Comparison of ENCODE assay signal across 33 cellular contexts in genomic region chr10:58304099-58304633, GRCh38.
"Had no signal": no experiment of that assay in that cellular context is flagged by ENCODE, and none has a peak within 500 bp of the region (broad histone marks: within the 10 kb centered on the region; RNA-seq: fewer than 3 reads in every experiment).

No MANE protein-coding gene starts in this region.

- H3K27ac Mint-ChIP-seq: activated CD4-positive, alpha-beta memory T cell treated with anti-CD3 and anti-CD28 coated beads for 36 hours; activated CD4-positive, alpha-beta T cell treated with anti-CD3 and anti-CD28 coated beads for 36 hours; activated CD4-positive, alpha-beta T cell treated with anti-CD3 and anti-CD28 coated beads, Interleukin-2, amount 10 ng/mL, durations not matched to agents 24 days and 14 days; activated CD8-positive, alpha-beta memory T cell treated with anti-CD3 and anti-CD28 coated beads, Interleukin-2, amount 10 ng/mL, durations not matched to agents 7 days and 5 days; activated CD8-positive, alpha-beta T cell treated with anti-CD3 and anti-CD28 coated beads, Interleukin-2, amount 10 ng/mL, durations not matched to agents 7 days and 5 days; activated naive CD4-positive, alpha-beta T cell treated with anti-CD3 and anti-CD28 coated beads for 36 hours; activated naive CD4-positive, alpha-beta T cell treated with anti-CD3 and anti-CD28 coated beads, Interleukin-2, amount 50 U/mL, for 24 hours; activated naive CD8-positive, alpha-beta T cell treated with anti-CD3 and anti-CD28 coated beads for 36 hours; activated naive CD8-positive, alpha-beta T cell treated with anti-CD3 and anti-CD28 coated beads, Interleukin-2, amount 50 U/mL, for 24 hours; activated T-helper 1 cell treated with anti-CD3 and anti-CD28 coated beads, Interleukin-12 subunit alpha, Interleukin-12 subunit beta, Interleukin-2, Interleukin-4 antibody, amounts not matched to agents 30 ng/mL and 10 ng/mL and 1 ng/mL, durations not matched to agents 14 hours and 24 hours and 36 hours; activated T-helper 2 cell treated with anti-CD3 and anti-CD28 coated beads, Interferon-gamma antibody, Interleukin-2, Interleukin-4, amounts not matched to agents 10 μg/mL and 5 μg/mL and 100 μg/mL, durations not matched to agents 14 hours and 24 hours and 36 hours; effector memory CD8-positive, alpha-beta T cell had no signal

- H3K4me1 Mint-ChIP-seq: activated CD8-positive, alpha-beta memory T cell treated with anti-CD3 and anti-CD28 coated beads, Interleukin-2, amount 10 ng/mL, durations not matched to agents 7 days and 5 days had no signal

- ATAC-seq: activated CD4-positive, alpha-beta T cell treated with anti-CD3 and anti-CD28 coated beads for 36 hours; activated CD8-positive, alpha-beta memory T cell treated with anti-CD3 and anti-CD28 coated beads, Interleukin-2, amount 10 ng/mL, durations not matched to agents 7 days and 5 days; activated CD8-positive, alpha-beta T cell treated with anti-CD3 and anti-CD28 coated beads, Interleukin-2, amount 10 ng/mL, durations not matched to agents 7 days and 5 days; activated naive CD8-positive, alpha-beta T cell treated with anti-CD3 and anti-CD28 coated beads, Interleukin-2, amount 50 U/mL, for 24 hours; body of pancreas; effector memory CD8-positive, alpha-beta T cell; gastroesophageal sphincter; heart right ventricle had no signal

- H3K27ac ChIP-seq: adrenal gland, body of pancreas, esophagus muscularis mucosa, gastroesophageal sphincter, heart right ventricle had no signal

- H3K9me3 ChIP-seq: adrenal gland, body of pancreas, esophagus muscularis mucosa, gastroesophageal sphincter, heart right ventricle had no signal

- H3K4me3 Mint-ChIP-seq: activated CD4-positive, alpha-beta memory T cell treated with anti-CD3 and anti-CD28 coated beads for 36 hours; activated CD4-positive, alpha-beta T cell treated with anti-CD3 and anti-CD28 coated beads for 36 hours; activated CD4-positive, alpha-beta T cell treated with anti-CD3 and anti-CD28 coated beads, Interleukin-2, amount 10 ng/mL, durations not matched to agents 24 days and 14 days; activated CD8-positive, alpha-beta memory T cell treated with anti-CD3 and anti-CD28 coated beads, Interleukin-2, amount 10 ng/mL, durations not matched to agents 7 days and 5 days; activated CD8-positive, alpha-beta T cell treated with anti-CD3 and anti-CD28 coated beads, Interleukin-2, amount 10 ng/mL, durations not matched to agents 7 days and 5 days; activated naive CD4-positive, alpha-beta T cell treated with anti-CD3 and anti-CD28 coated beads for 36 hours; activated naive CD4-positive, alpha-beta T cell treated with anti-CD3 and anti-CD28 coated beads, Interleukin-2, amount 50 U/mL, for 24 hours; activated naive CD8-positive, alpha-beta T cell treated with anti-CD3 and anti-CD28 coated beads for 36 hours; activated naive CD8-positive, alpha-beta T cell treated with anti-CD3 and anti-CD28 coated beads, Interleukin-2, amount 50 U/mL, for 24 hours; activated T-helper 1 cell treated with anti-CD3 and anti-CD28 coated beads, Interleukin-12 subunit alpha, Interleukin-12 subunit beta, Interleukin-2, Interleukin-4 antibody, amounts not matched to agents 30 ng/mL and 10 ng/mL and 1 ng/mL, durations not matched to agents 14 hours and 24 hours and 36 hours; effector memory CD8-positive, alpha-beta T cell had no signal

- DNase-seq: activated CD4-positive, alpha-beta memory T cell treated with anti-CD3 and anti-CD28 coated beads for 36 hours; activated CD4-positive, alpha-beta T cell treated with anti-CD3 and anti-CD28 coated beads for 36 hours; activated CD4-positive, alpha-beta T cell treated with anti-CD3 and anti-CD28 coated beads, Interleukin-2, amount 10 ng/mL, durations not matched to agents 24 days and 14 days; activated CD4-positive, CD25-positive, alpha-beta regulatory T cell; activated CD4-positive, CD25-positive, alpha-beta regulatory T cell treated with anti-CD3 and anti-CD28 coated beads, Interleukin-2, amount 50 U/mL, for 72 hours; activated CD8-positive, alpha-beta memory T cell treated with anti-CD3 and anti-CD28 coated beads, Interleukin-2, amount 10 ng/mL, durations not matched to agents 7 days and 5 days; activated CD8-positive, alpha-beta memory T cell treated with anti-CD3 and anti-CD28 coated beads, Interleukin-2, amount 50 U/mL, for 4 hours; activated CD8-positive, alpha-beta T cell treated with anti-CD3 and anti-CD28 coated beads, Interleukin-2, amount 10 ng/mL, durations not matched to agents 7 days and 5 days; activated effector memory CD4-positive, alpha-beta T cell treated with anti-CD3 and anti-CD28 coated beads, Interleukin-2, amount 50 U/mL, for 16 hours; activated naive CD4-positive, alpha-beta T cell treated with anti-CD3 and anti-CD28 coated beads for 36 hours; activated naive CD8-positive, alpha-beta T cell treated with anti-CD3 and anti-CD28 coated beads for 36 hours; activated naive CD8-positive, alpha-beta T cell treated with anti-CD3 and anti-CD28 coated beads, Interleukin-2, amount 50 U/mL, for 24 hours; activated T-cell treated with anti-CD3 and anti-CD28 coated beads, Interleukin-2, amount 50 U/mL, for 1 hour; activated T-cell treated with anti-CD3 and anti-CD28 coated beads, Interleukin-2, amount 50 U/mL, for 48 hours; adrenal gland; amygdala; aorta; body of pancreas; caudate nucleus; cortex of kidney; dermis blood vessel endothelial cell; effector CD4-positive, alpha-beta T cell; effector memory CD8-positive, alpha-beta T cell; erythroblast; foreskin melanocyte; heart right ventricle; T-helper 1 cell; T-helper 2 cell had no signal

- H3K36me3 Mint-ChIP-seq: activated CD4-positive, alpha-beta memory T cell treated with anti-CD3 and anti-CD28 coated beads for 36 hours; activated CD8-positive, alpha-beta memory T cell treated with anti-CD3 and anti-CD28 coated beads, Interleukin-2, amount 10 ng/mL, durations not matched to agents 7 days and 5 days; activated naive CD4-positive, alpha-beta T cell treated with anti-CD3 and anti-CD28 coated beads, Interleukin-2, amount 50 U/mL, for 24 hours; activated naive CD8-positive, alpha-beta T cell treated with anti-CD3 and anti-CD28 coated beads for 36 hours had no signal

- H3K27me3 ChIP-seq: adrenal gland had no signal

- H3K9me3 Mint-ChIP-seq: activated CD4-positive, alpha-beta memory T cell treated with anti-CD3 and anti-CD28 coated beads for 36 hours; activated CD4-positive, alpha-beta T cell treated with anti-CD3 and anti-CD28 coated beads, Interleukin-2, amount 10 ng/mL, durations not matched to agents 24 days and 14 days; activated naive CD4-positive, alpha-beta T cell treated with anti-CD3 and anti-CD28 coated beads for 36 hours; activated naive CD4-positive, alpha-beta T cell treated with anti-CD3 and anti-CD28 coated beads, Interleukin-2, amount 50 U/mL, for 24 hours; activated naive CD8-positive, alpha-beta T cell treated with anti-CD3 and anti-CD28 coated beads for 36 hours; activated naive CD8-positive, alpha-beta T cell treated with anti-CD3 and anti-CD28 coated beads, Interleukin-2, amount 50 U/mL, for 24 hours; activated T-helper 1 cell treated with anti-CD3 and anti-CD28 coated beads, Interleukin-12 subunit alpha, Interleukin-12 subunit beta, Interleukin-2, Interleukin-4 antibody, amounts not matched to agents 30 ng/mL and 10 ng/mL and 1 ng/mL, durations not matched to agents 14 hours and 24 hours and 36 hours; activated T-helper 2 cell treated with anti-CD3 and anti-CD28 coated beads, Interferon-gamma antibody, Interleukin-2, Interleukin-4, amounts not matched to agents 10 μg/mL and 5 μg/mL and 100 μg/mL, durations not matched to agents 14 hours and 24 hours and 36 hours; effector memory CD8-positive, alpha-beta T cell had no signal

- H3K4me3 ChIP-seq: adrenal gland, body of pancreas, esophagus muscularis mucosa, gastroesophageal sphincter, heart right ventricle had no signal

- H3K4me1 ChIP-seq: adrenal gland, body of pancreas, gastroesophageal sphincter had no signal

- H3K36me3 ChIP-seq: adrenal gland, esophagus muscularis mucosa, gastroesophageal sphincter, heart right ventricle had no signal
